29 cellular contexts compared by ENCODE assay signal in genomic region chrX:88988796-88989195, GRCh38.
"Had no signal": no experiment of that assay in that cellular context is flagged by ENCODE, and none has a peak within 500 bp of the region (broad histone marks: within the 10 kb centered on the region; RNA-seq: fewer than 3 reads in every experiment).

No MANE protein-coding gene starts in this region.

- DNase-seq: activated B cell treated with CpG ODN at 0.5 μM for 24 hours; activated CD4-positive, alpha-beta T cell treated with anti-CD3 and anti-CD28 coated beads for 48 hours; activated CD4-positive, alpha-beta T cell treated with anti-CD3 and anti-CD28 coated beads, Interleukin-2, amount 50 U/mL, for 1 hour; activated CD4-positive, alpha-beta T cell treated with anti-CD3 and anti-CD28 coated beads, Interleukin-2, amount 50 U/mL, for 48 hours; activated CD8-positive, alpha-beta memory T cell treated with anti-CD3 and anti-CD28 coated beads for 24 hours; activated CD8-positive, alpha-beta T cell treated with anti-CD3 and anti-CD28 coated beads for 36 hours; activated effector memory CD4-positive, alpha-beta T cell treated with Interleukin-2 at 50 U/mL for 16 hours; activated naive CD4-positive, alpha-beta T cell treated with anti-CD3 and anti-CD28 coated beads, Interleukin-2, amount 10 ng/mL, durations not matched to agents 7 days and 5 days; activated naive CD8-positive, alpha-beta T cell treated with anti-CD3 and anti-CD28 coated beads, Interleukin-2, amount 10 ng/mL, durations not matched to agents 7 days and 5 days; activated T-cell treated with anti-CD3 and anti-CD28 coated beads, Interleukin-2, amount 50 U/mL, for 4 hours; brain microvascular endothelial cell; caudate nucleus; cortex of kidney; dermis blood vessel endothelial cell; effector CD4-positive, alpha-beta T cell; effector memory CD8-positive, alpha-beta T cell; erythroblast; foreskin keratinocyte; gastrocnemius medialis; glutamatergic neuron; heart left ventricle; T-helper 2 cell had no signal

- H3K36me3 ChIP-seq: ascending aorta, brain microvascular endothelial cell, esophagus muscularis mucosa, gastrocnemius medialis, heart left ventricle had no signal

- FAIRE-seq: bronchial epithelial cell, TTC549 had no signal

- H3K4me3 ChIP-seq: ascending aorta, esophagus muscularis mucosa, gastrocnemius medialis, heart left ventricle had no signal

- H3K9me3 ChIP-seq: ascending aorta, esophagus muscularis mucosa, gastrocnemius medialis, heart left ventricle had no signal

- H3K27me3 Mint-ChIP-seq: activated B cell treated with CpG ODN at 0.5 μM for 24 hours; activated CD8-positive, alpha-beta T cell treated with anti-CD3 and anti-CD28 coated beads for 36 hours; activated naive CD4-positive, alpha-beta T cell treated with anti-CD3 and anti-CD28 coated beads, Interleukin-2, amount 10 ng/mL, durations not matched to agents 7 days and 5 days; activated naive CD8-positive, alpha-beta T cell treated with anti-CD3 and anti-CD28 coated beads, Interleukin-2, amount 10 ng/mL, durations not matched to agents 7 days and 5 days; activated T-helper 17 cell treated with anti-CD3 and anti-CD28 coated beads, Interleukin-2, amount 50 U/mL, for 72 hours; effector memory CD8-positive, alpha-beta T cell had no signal

- H3K27me3 ChIP-seq: ascending aorta, brain microvascular endothelial cell, foreskin keratinocyte, gastrocnemius medialis, heart left ventricle had no signal

- H3K4me1 ChIP-seq: ascending aorta, esophagus muscularis mucosa, foreskin keratinocyte, gastrocnemius medialis, heart left ventricle had no signal

- H3K36me3 Mint-ChIP-seq: activated naive CD4-positive, alpha-beta T cell treated with anti-CD3 and anti-CD28 coated beads, Interleukin-2, amount 10 ng/mL, durations not matched to agents 7 days and 5 days; activated naive CD4-positive, alpha-beta T cell treated with anti-CD3 and anti-CD28 coated beads, Interleukin-2, amount 50 U/mL, for 72 hours; activated naive CD8-positive, alpha-beta T cell treated with anti-CD3 and anti-CD28 coated beads, Interleukin-2, amount 10 ng/mL, durations not matched to agents 7 days and 5 days had no signal

- H3K4me1 Mint-ChIP-seq: activated B cell treated with CpG ODN at 0.5 μM for 24 hours; activated naive CD4-positive, alpha-beta T cell treated with anti-CD3 and anti-CD28 coated beads, Interleukin-2, amount 10 ng/mL, durations not matched to agents 7 days and 5 days; activated naive CD8-positive, alpha-beta T cell treated with anti-CD3 and anti-CD28 coated beads, Interleukin-2, amount 10 ng/mL, durations not matched to agents 7 days and 5 days; activated T-helper 17 cell treated with anti-CD3 and anti-CD28 coated beads, Interleukin-2, amount 50 U/mL, for 72 hours had no signal

- H3K4me3 Mint-ChIP-seq: activated B cell treated with CpG ODN at 0.5 μM for 24 hours; activated CD8-positive, alpha-beta T cell treated with anti-CD3 and anti-CD28 coated beads for 36 hours; activated naive CD4-positive, alpha-beta T cell treated with anti-CD3 and anti-CD28 coated beads, Interleukin-2, amount 10 ng/mL, durations not matched to agents 7 days and 5 days; activated naive CD8-positive, alpha-beta T cell treated with anti-CD3 and anti-CD28 coated beads, Interleukin-2, amount 10 ng/mL, durations not matched to agents 7 days and 5 days; activated T-cell treated with anti-CD3 and anti-CD28 coated beads, Interleukin-2, amount 50 U/mL, for 4 hours; activated T-helper 17 cell treated with anti-CD3 and anti-CD28 coated beads, Interleukin-2, amount 50 U/mL, for 72 hours; effector memory CD8-positive, alpha-beta T cell had no signal

- H3K9me3 Mint-ChIP-seq: activated B cell treated with CpG ODN at 0.5 μM for 24 hours; activated CD8-positive, alpha-beta T cell treated with anti-CD3 and anti-CD28 coated beads for 36 hours; activated naive CD4-positive, alpha-beta T cell treated with anti-CD3 and anti-CD28 coated beads, Interleukin-2, amount 10 ng/mL, durations not matched to agents 7 days and 5 days; activated naive CD4-positive, alpha-beta T cell treated with anti-CD3 and anti-CD28 coated beads, Interleukin-2, amount 50 U/mL, for 72 hours; activated naive CD8-positive, alpha-beta T cell treated with anti-CD3 and anti-CD28 coated beads, Interleukin-2, amount 10 ng/mL, durations not matched to agents 7 days and 5 days; activated T-helper 17 cell treated with anti-CD3 and anti-CD28 coated beads, Interleukin-2, amount 50 U/mL, for 72 hours; effector memory CD8-positive, alpha-beta T cell had no signal

- H3K27ac Mint-ChIP-seq: activated B cell treated with CpG ODN at 0.5 μM for 24 hours; activated CD8-positive, alpha-beta T cell treated with anti-CD3 and anti-CD28 coated beads for 36 hours; activated naive CD4-positive, alpha-beta T cell treated with anti-CD3 and anti-CD28 coated beads, Interleukin-2, amount 10 ng/mL, durations not matched to agents 7 days and 5 days; activated naive CD4-positive, alpha-beta T cell treated with anti-CD3 and anti-CD28 coated beads, Interleukin-2, amount 50 U/mL, for 72 hours; activated naive CD8-positive, alpha-beta T cell treated with anti-CD3 and anti-CD28 coated beads, Interleukin-2, amount 10 ng/mL, durations not matched to agents 7 days and 5 days; activated T-helper 17 cell treated with anti-CD3 and anti-CD28 coated beads, Interleukin-2, amount 50 U/mL, for 72 hours; effector memory CD8-positive, alpha-beta T cell had no signal

- H3K27ac ChIP-seq: ascending aorta, brain microvascular endothelial cell, esophagus muscularis mucosa, foreskin keratinocyte, gastrocnemius medialis, heart left ventricle, VCaP had no signal
